ENCODE assay signal across 9 cellular contexts in genomic region chr13:33745370-33746324, GRCh38.
DNase-seq lines count a peak whose midpoint lies in the region; ATAC-seq and TF ChIP-seq lines count a peak whose summit lies in the region.
"Had no signal": no experiment of that assay in that cellular context is flagged by ENCODE, and none has a peak within 500 bp of the region (broad histone marks: within the 10 kb centered on the region; RNA-seq: fewer than 3 reads in every experiment).

No MANE protein-coding gene starts in this region.

- no peak overlapping the region for H2AFZ ChIP-seq in osteoblast (ENCODE audit: low read length)

- no peaks in the 10 kb centered on the region for H3K9me3 ChIP-seq in osteoblast (ENCODE audit: low read depth, low read length)
- H3K9me3 ChIP-seq: lower lobe of right lung had no signal

- no peak overlapping the region for H3K4me3 ChIP-seq in osteoblast (ENCODE audit: insufficient read depth, low read length)
- H3K4me3 ChIP-seq: lower lobe of right lung had no signal

- DNase-seq in NCI-H2029 (lab: John Stamatoyannopoulos, UW) (peak; percentile 7), memory B cell (ENCODE audit: low spot score in 2 of 2) (no peak), osteoblast (ENCODE audit: insufficient read length, low spot score, missing footprints) (no peak), GM03348 (ENCODE audit: low spot score) (no peak), T-helper 9 cell (no peak)
- no peak for DNase-seq in stimulated activated CD4-positive, alpha-beta T cell treated with anti-CD3 and anti-CD28 coated beads, Interleukin-4, amount 100 ng/mL, for 24 hours

- H3K79me2 ChIP-seq in osteoblast (ENCODE audit: insufficient read depth, low read length): no peaks in the 10 kb centered on the region

- no peaks in the 10 kb centered on the region for H3K36me3 ChIP-seq in osteoblast (ENCODE audit: insufficient read depth, low read length)
- H3K36me3 ChIP-seq: lower lobe of right lung had no signal

- H3K4me2 ChIP-seq in osteoblast (ENCODE audit: insufficient read depth, low read length): no peak overlapping the region

- H3K4me3 Mint-ChIP-seq in memory B cell: no peak overlapping the region

- no peaks in the 10 kb centered on the region for H4K20me1 ChIP-seq in osteoblast (ENCODE audit: insufficient read depth, low read length)

- H3K36me3 Mint-ChIP-seq in memory B cell: no peaks in the 10 kb centered on the region

- peaks cover 26% of the 10 kb centered on the region for H3K27me3 Mint-ChIP-seq in memory B cell

- no peak for TF ChIP-seq CTCF in osteoblast (IDR thresholded peaks at IDR 0.05; ENCODE audit: extremely low read depth, low read depth, low read length)

- no peak overlapping the region for H3K27ac ChIP-seq in osteoblast (ENCODE audit: low read depth, low read length)

- peaks cover under 1% of the 10 kb centered on the region for H3K4me1 ChIP-seq in osteoblast (ENCODE audit: insufficient read depth, low read length)

- H3K27ac Mint-ChIP-seq in memory B cell: no peak overlapping the region

- H3K9me3 Mint-ChIP-seq in memory B cell: peaks cover 4% of the 10 kb centered on the region

- no peaks in the 10 kb centered on the region for H3K27me3 ChIP-seq in osteoblast (ENCODE audit: insufficient read depth, low read length)

- H3K4me1 Mint-ChIP-seq in memory B cell: peaks cover 16% of the 10 kb centered on the region

- ATAC-seq in GM19025 (IDR thresholded peaks at IDR 0.05; ENCODE audit: low read depth, unreplicated experiment) (peak; percentile 48), HG02884 (IDR thresholded peaks at IDR 0.05; ENCODE audit: unreplicated experiment) (peak; percentile 52), memory B cell (ENCODE audit: low read depth) (peak; percentile 82)
